ENCODE assay signal across 26 cellular contexts in genomic region chr10:86763404-86763803, GRCh38. TPM values are rescaled to one million over a fixed set of nuclear protein-coding genes. Genes with fewer than 3 reads are reported as not detected.
"Had no signal": no experiment of that assay in that cellular context is flagged by ENCODE, and none has a peak within 500 bp of the region (broad histone marks: within the 10 kb centered on the region; RNA-seq: fewer than 3 reads in every experiment).

No MANE protein-coding gene starts in this region.

- ATAC-seq: activated CD4-positive, alpha-beta T cell treated with anti-CD3 and anti-CD28 coated beads for 36 hours; activated naive CD4-positive, alpha-beta T cell treated with anti-CD3 and anti-CD28 coated beads, Interleukin-2, amount 50 U/mL, for 72 hours; activated T-cell treated with anti-CD3 and anti-CD28 coated beads, Interleukin-2, amount 50 U/mL, for 72 hours; body of pancreas; gastroesophageal sphincter had no signal

- H3K36me3 ChIP-seq: esophagus squamous epithelium, gastroesophageal sphincter had no signal

- H3K4me3 ChIP-seq: body of pancreas, esophagus squamous epithelium, gastroesophageal sphincter had no signal

- DNase-seq: activated CD4-positive, alpha-beta memory T cell treated with anti-CD3 and anti-CD28 coated beads, Interleukin-2, amount 10 ng/mL, durations not matched to agents 7 days and 5 days; activated CD4-positive, alpha-beta T cell treated with anti-CD3 and anti-CD28 coated beads for 36 hours; activated CD4-positive, alpha-beta T cell treated with anti-CD3 and anti-CD28 coated beads, Interleukin-2, amount 10 ng/mL, durations not matched to agents 7 days and 5 days; activated CD4-positive, alpha-beta T cell treated with anti-CD3 and anti-CD28 coated beads, Interleukin-2, amount 50 U/mL, for 4 hours; activated CD4-positive, CD25-positive, alpha-beta regulatory T cell; activated CD4-positive, CD25-positive, alpha-beta regulatory T cell treated with anti-CD3 and anti-CD28 coated beads, Interleukin-2, amount 50 U/mL, for 72 hours; activated CD8-positive, alpha-beta memory T cell treated with anti-CD3 and anti-CD28 coated beads, Interleukin-2, amount 50 U/mL, for 48 hours; activated gamma-delta T cell; activated naive CD4-positive, alpha-beta T cell; activated naive CD4-positive, alpha-beta T cell treated with anti-CD3 and anti-CD28 coated beads, Interleukin-2, amount 10 ng/mL, durations not matched to agents 7 days and 5 days; activated naive CD8-positive, alpha-beta T cell treated with anti-CD3 and anti-CD28 coated beads, Interleukin-2, amount 10 ng/mL, durations not matched to agents 7 days and 5 days; activated T-cell treated with anti-CD3 and anti-CD28 coated beads for 4 hours; activated T-cell treated with anti-CD3 and anti-CD28 coated beads, Interleukin-2, amount 50 U/mL, for 24 hours; activated T-cell treated with anti-CD3 and anti-CD28 coated beads, Interleukin-2, amount 50 U/mL, for 72 hours; body of pancreas; caudate nucleus; cortex of kidney; effector CD8-positive, alpha-beta T cell; esophagus squamous epithelium; foreskin melanocyte; head of caudate nucleus; T-helper 2 cell had no signal

- H3K27me3 ChIP-seq: body of pancreas, gastroesophageal sphincter had no signal

- H3K9me3 ChIP-seq: body of pancreas, esophagus squamous epithelium, gastroesophageal sphincter had no signal

- H3K27ac ChIP-seq: body of pancreas, epithelial cell of prostate, esophagus squamous epithelium, gastroesophageal sphincter had no signal

RNA-seq across cellular contexts. Expression of gene BMPR1A, which starts 7.0 kb away (rescaled TPM):
- total RNA-seq: endothelial cell of umbilical vein had no signal
- polyA plus RNA-seq: endothelial cell of umbilical vein had no signal
